11 cellular contexts compared by ENCODE assay signal in the genomic region with DNA sequence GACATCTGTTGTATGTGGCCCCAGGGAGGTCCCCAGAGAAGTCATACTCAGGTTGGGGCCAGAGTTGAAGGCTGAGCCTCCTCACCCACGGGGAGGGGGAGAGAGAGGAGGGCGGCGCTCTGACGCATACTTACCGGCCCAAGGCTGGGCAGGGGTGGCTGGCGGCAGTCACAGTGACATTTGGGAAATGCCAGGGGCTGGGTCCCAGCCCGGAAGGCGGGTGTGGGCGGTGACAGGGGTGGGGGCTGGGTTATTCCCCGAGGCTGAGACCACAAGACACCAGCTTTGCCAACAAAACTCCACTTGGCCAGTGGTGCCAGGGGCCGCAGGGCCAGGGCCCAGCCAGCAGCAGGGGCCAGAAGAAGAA. TPM values are rescaled to one million over a fixed set of nuclear protein-coding genes. Genes with fewer than 3 reads are reported as not detected.
DNase-seq lines count a peak whose midpoint lies in the region; ATAC-seq, FAIRE-seq and TF ChIP-seq lines count a peak whose summit lies in the region.
"Had no signal": no experiment of that assay in that cellular context is flagged by ENCODE, and none has a peak within 500 bp of the region (broad histone marks: within the 10 kb centered on the region; RNA-seq: fewer than 3 reads in every experiment).

No MANE protein-coding gene starts in this region.

- peaks cover 17 to 41% (median 26%) of the 10 kb centered on the region in 9 donors for H3K27me3 ChIP-seq in heart left ventricle
- H3K27me3 ChIP-seq in SJCRH30, result no peaks in the 10 kb centered on the region

- no peak for TF ChIP-seq CTCF in heart left ventricle (IDR thresholded peaks at IDR 0.05)
- TF ChIP-seq CTCF in D721Med (IDR thresholded peaks at IDR 0.05; ENCODE audit: insufficient read depth, missing control alignments), result no peak

- intact Hi-C loops in heart left ventricle (cut with DNase I), result no loop called here

- H3K4me3 ChIP-seq in heart left ventricle, result no peak overlapping the region
- no peak overlapping the region for H3K4me3 ChIP-seq in SJCRH30

- H3K9me3 ChIP-seq in heart left ventricle (no peaks in the 10 kb centered on the region), SJCRH30 (replicated peaks) (no peaks in the 10 kb centered on the region)

- peak; percentile 38 for ATAC-seq in GM21529 (IDR thresholded peaks at IDR 0.05; ENCODE audit: unreplicated experiment)
- no peak for ATAC-seq in heart left ventricle
- ATAC-seq in HG03139 (IDR thresholded peaks at IDR 0.05; ENCODE audit: unreplicated experiment), result no peak

- H3K27ac ChIP-seq in heart left ventricle (no peak overlapping the region), SJCRH30 (no peak overlapping the region)

- no peak for FAIRE-seq in D721Med (lab: Jason Lieb, UNC)

- TF ChIP-seq POLR2A in heart left ventricle (IDR thresholded peaks at IDR 0.05), result no peak

- WGBS in heart left ventricle, 4 donors, result 43 to 70% (median 56%) methylated on average over 10 to 11 of the region's 11 CpGs

- H3K36me3 ChIP-seq in heart left ventricle (no peaks in the 10 kb centered on the region), SJCRH30 (no peaks in the 10 kb centered on the region)

- peak; percentile 33 for DNase-seq in activated T-cell treated with anti-CD3 and anti-CD28 coated beads for 4 hours
- DNase-seq in heart left ventricle, result peak; percentile 2 to 40 (median 15)
- DNase-seq in stimulated activated CD4-positive, alpha-beta T cell treated with anti-CD3 and anti-CD28 coated beads, Interleukin-4, amount 100 ng/mL, for 1 hour, result peak; percentile 50
- no peak for DNase-seq in D721Med (ENCODE audit: insufficient read length, low spot score)
- no peak for DNase-seq in SJCRH30
- DNase-seq in COLO829 (ENCODE audit: low spot score), result no peak
- DNase-seq: amniotic stem cell, HFFc6, mesendoderm had no signal

- H3K4me1 ChIP-seq in heart left ventricle (peaks cover 0 to 17% (median 0%) of the 10 kb centered on the region in 12 donors), SJCRH30 (no peaks in the 10 kb centered on the region)

RNA-seq across cellular contexts. Expression of a gene that starts 41.1 kb away (rescaled TPM):
- 1 to 10 TPM in 6 of 9 donors, under 1 TPM in 3; 0.49 to 5.1 (median 1.4) TPM for total RNA-seq in heart left ventricle
- under 1 TPM; 0.14 to 0.42 TPM for polyA plus RNA-seq in heart left ventricle
- not detected in 2 replicates for total RNA-seq in SJCRH30 (2014; rRNA removed; shearing (Covaris generic))
- total RNA-seq: HFFc6 had no signal

Comparison
In these comparisons a context has a peak if more than half of its experiments do, and no peak if none do; other contexts are left out.
1. DNase-seq: peak in activated T-cell treated with anti-CD3 and anti-CD28 coated beads for 4 hours (single experiment), heart left ventricle (5 of 5) and stimulated activated CD4-positive, alpha-beta T cell treated with anti-CD3 and anti-CD28 coated beads, Interleukin-4, amount 100 ng/mL, for 1 hour (single experiment); none in D721Med (single experiment), SJCRH30 (0 of 2) and COLO829 (single experiment).